In genomic region chr17:35795871-35796265, GRCh38 we compare ENCODE assay signal across 9 cellular contexts. TPM values are rescaled to one million over a fixed set of nuclear protein-coding genes. Genes with fewer than 3 reads are reported as not detected.
DNase-seq lines count a peak whose midpoint lies in the region; ATAC-seq and TF ChIP-seq lines count a peak whose summit lies in the region.
"Had no signal": no experiment of that assay in that cellular context is flagged by ENCODE, and none has a peak within 500 bp of the region (broad histone marks: within the 10 kb centered on the region; RNA-seq: fewer than 3 reads in every experiment).

No MANE protein-coding gene starts in this region.

- no peak overlapping the region for H3K27ac Mint-ChIP-seq in mesothelial cell of epicardium

- H3K36me3 ChIP-seq in heart left ventricle (no peaks in the 10 kb centered on the region), mammary epithelial cell (ENCODE audit: insufficient read depth, low read length) (no peaks in the 10 kb centered on the region), upper lobe of right lung (no peaks in the 10 kb centered on the region)

- H3K4me1 ChIP-seq in heart left ventricle = peaks cover 0 to 34% (median 22%) of the 10 kb centered on the region in 12 donors
- H3K4me1 ChIP-seq in mammary epithelial cell (ENCODE audit: insufficient read depth, low read length) = peaks cover 41% of the 10 kb centered on the region
- H3K4me1 ChIP-seq in upper lobe of right lung = peaks cover 29% of the 10 kb centered on the region

- H3K27me3 ChIP-seq in heart left ventricle (peaks cover 0 to 37% (median 7%) of the 10 kb centered on the region in 9 donors), mammary epithelial cell (ENCODE audit: insufficient read depth, low read length) (no peaks in the 10 kb centered on the region), upper lobe of right lung (peaks cover 11% of the 10 kb centered on the region)

- H3K36me3 Mint-ChIP-seq in mesothelial cell of epicardium = no peaks in the 10 kb centered on the region

- ATAC-seq in heart left ventricle (no peak), upper lobe of right lung (no peak), HG02798 (IDR thresholded peaks at IDR 0.05; ENCODE audit: poor library complexity, unreplicated experiment) (no peak)

- no peaks in the 10 kb centered on the region for H3K9me3 Mint-ChIP-seq in mesothelial cell of epicardium

- H2AFZ ChIP-seq in mammary epithelial cell (ENCODE audit: low read depth, low read length) = peak overlapping the region; percentile 91

- H3K9ac ChIP-seq in mammary epithelial cell (ENCODE audit: insufficient read depth, low read length) = peak overlapping the region; percentile 42

- TF ChIP-seq CTCF in heart left ventricle (IDR thresholded peaks at IDR 0.05) (no peak), mammary epithelial cell (conservative IDR thresholded peaks at IDR 0.05 in 1 of 2, IDR thresholded peaks at IDR 0.05 in 1 of 2; ENCODE audit: extremely low read depth in 1 of 2, insufficient read depth in 1 of 2, low read depth in 1 of 2, low read length in 2 of 2) (no peak), mesothelial cell of epicardium (IDR thresholded peaks at IDR 0.05; ENCODE audit: unreplicated experiment) (no peak), upper lobe of right lung (IDR thresholded peaks at IDR 0.05) (no peak)

- CTCF ChIA-PET in mammary epithelial cell (lab: Charles Lee; ENCODE audit: low non-redundant PET) = interaction anchor here (0.5 kb wide), 1 partner anchor 32 kb away, joined by 3 read pairs; no protein-coding TSS in a partner anchor

- peak overlapping the region; percentile 59 for H3K4me3 Mint-ChIP-seq in mesothelial cell of epicardium

- in situ Hi-C loops in mammary epithelial cell (cut with MboI; ENCODE audit: low sequenced_read_pairs in 2 of 2) = no loop called here

- H3K4me3 ChIP-seq in heart left ventricle (peak overlapping the region in 11 of 12 donors; percentile 55 to 75 (median 63)), mammary epithelial cell (replicated peaks in 1 of 3; ENCODE audit: insufficient read depth in 1 of 3, low read depth in 2 of 3, low read length in 3 of 3) (peak overlapping the region; percentile 63 to 97 (median 95)), upper lobe of right lung (peak overlapping the region; percentile 64)

- BruUV-seq in mammary epithelial cell (replicated peaks; lab: Mats Ljungman, UMichigan) = TSS peak; percentile 71

- no peak for DNase-seq in heart left ventricle
- no peak for DNase-seq in cardiac septum (ENCODE audit: low spot score)
- DNase-seq in mammary epithelial cell = no peak
- no peak for DNase-seq in mesothelial cell of epicardium (ENCODE audit: low spot score in 2 of 2, unreplicated experiment in 2 of 2)
- DNase-seq in upper lobe of right lung = no peak
- no peak for DNase-seq in NK-92 treated with Interleukin-12 subunit alpha and Interleukin-12 subunit beta, amount 100 ng/mL, for 24 hours (lab: John Stamatoyannopoulos, UW)
- no peak for DNase-seq in NCI-H1105 treated with DMSO at 0.1 percent for 48 hours (lab: John Stamatoyannopoulos, UW)

- H3K27me3 Mint-ChIP-seq in mesothelial cell of epicardium (ENCODE audit: low read depth) = peaks cover 64% of the 10 kb centered on the region

- intact Hi-C loops in heart left ventricle (cut with DNase I) = no loop called here
- intact Hi-C loops in cardiac septum (cut with DNase I) = no loop called here
- intact Hi-C loops in mammary epithelial cell (cut with micrococcal nuclease) = loop anchor here (2.0 kb wide), 1 partner anchor 17 kb away; no protein-coding TSS in a partner anchor
- intact Hi-C loops in upper lobe of right lung (cut with DNase I) = no loop called here

- H3K79me2 ChIP-seq in mammary epithelial cell (ENCODE audit: insufficient read depth, low read length) = peaks cover 52% of the 10 kb centered on the region

- H3K4me2 ChIP-seq in mammary epithelial cell (ENCODE audit: insufficient read depth, low read depth, low read length) = peak overlapping the region; percentile 75

- dilution Hi-C loops in mammary epithelial cell (cut with HindIII; ENCODE audit: low sequenced_read_pairs) = no loop called here

- H4K20me1 ChIP-seq in mammary epithelial cell (ENCODE audit: insufficient read depth, low read length) = no peaks in the 10 kb centered on the region

- peaks cover 12% of the 10 kb centered on the region for H3K4me1 Mint-ChIP-seq in mesothelial cell of epicardium

- H3K9me3 ChIP-seq in heart left ventricle (peaks cover 0 to 7% (median 0%) of the 10 kb centered on the region in 12 donors), mammary epithelial cell (replicated peaks; ENCODE audit: insufficient read depth, low read length) (no peaks in the 10 kb centered on the region), upper lobe of right lung (no peaks in the 10 kb centered on the region)

- TF ChIP-seq POLR2A in heart left ventricle (IDR thresholded peaks at IDR 0.05) = no peak

- 38 to 49% (median 40%) methylated on average over 7 to 8 of the region's 8 CpGs for WGBS in heart left ventricle, 4 donors
- 47% methylated on average over 8 of the region's 8 CpGs for WGBS in mammary epithelial cell (ENCODE audit: low coverage, missing lambda C conversion rate)

- H3K27ac ChIP-seq in heart left ventricle = peak overlapping the region in 2 of 12 donors; percentile 38 to 71
- H3K27ac ChIP-seq in mammary epithelial cell (ENCODE audit: insufficient read depth, low read depth, low read length) = peak overlapping the region; percentile 51
- peak overlapping the region; percentile 74 for H3K27ac ChIP-seq in upper lobe of right lung

RNA-seq across cellular contexts. Expression of gene MMP28, which starts 0.4 kb away (rescaled TPM):
- 10 to 100 TPM in 1 of 9 donors, 1 to 10 TPM in 7, under 1 TPM in 1; 0.83 to 10.2 (median 2.2) TPM for total RNA-seq in heart left ventricle
- 1 to 10 TPM; 3.4 to 4.4 TPM for polyA plus RNA-seq in heart left ventricle
- total RNA-seq in cardiac septum = 1.2 TPM
- 10 to 100 TPM; 64.0 to 83.9 TPM for total RNA-seq in mammary epithelial cell
- polyA plus RNA-seq in mammary epithelial cell = 51.7 TPM
- polyA minus RNA-seq in mammary epithelial cell = 64.9 TPM
- 0.34 to 0.86 TPM in 2 of 3 replicates, not detected in the other for total RNA-seq in mesothelial cell of epicardium
- 55.6 TPM for total RNA-seq in upper lobe of right lung
- total RNA-seq: RPMI7951 had no signal

RNA-seq across cellular contexts. Expression of gene TAF15, which starts 13.4 kb away (rescaled TPM):
- total RNA-seq in heart left ventricle = 100 to 1,000 TPM in 6 of 9 donors, 10 to 100 TPM in 3; 30.1 to 151 (median 121) TPM
- 10 to 100 TPM; 83.0 to 95.0 TPM for polyA plus RNA-seq in heart left ventricle
- total RNA-seq in cardiac septum = 140 TPM
- 100 to 1,000 TPM in 1 of 2 donors, 10 to 100 TPM in 1; 67.2 to 270 TPM for total RNA-seq in mammary epithelial cell
- polyA plus RNA-seq in mammary epithelial cell = 26.0 TPM
- polyA minus RNA-seq in mammary epithelial cell = 170 TPM
- total RNA-seq in mesothelial cell of epicardium = 218 to 235 TPM (median 225 TPM) in 3 replicates
- total RNA-seq in upper lobe of right lung = 142 TPM

RNA-seq across cellular contexts. Expression of gene C17orf50, which starts 35.2 kb away (rescaled TPM):
- total RNA-seq in heart left ventricle (not detected), cardiac septum (not detected), mammary epithelial cell (not detected), mesothelial cell of epicardium (not detected in 3 replicates), upper lobe of right lung (not detected)
- polyA plus RNA-seq in heart left ventricle (under 1 TPM in 1 of 2 donors, not detected in 1; 0.19 TPM), mammary epithelial cell (not detected)
- not detected for polyA minus RNA-seq in mammary epithelial cell
- total RNA-seq: RPMI7951 had no signal

RNA-seq across cellular contexts. Expression of gene GAS2L2, which starts 42.8 kb away (rescaled TPM):
- total RNA-seq in heart left ventricle (under 1 TPM in 4 of 9 donors, not detected in 5; 0.10 to 0.28 (median 0.12) TPM), cardiac septum (0.08 TPM), mammary epithelial cell (under 1 TPM in 1 of 2 donors, not detected in 1; 0.24 TPM), mesothelial cell of epicardium (0.09 to 0.20 TPM (median 0.11 TPM) in 3 replicates), upper lobe of right lung (not detected)
- polyA plus RNA-seq in heart left ventricle (under 1 TPM in 1 of 2 donors, not detected in 1; 0.06 TPM), mammary epithelial cell (0.07 TPM)
- 0.31 TPM for polyA minus RNA-seq in mammary epithelial cell
- total RNA-seq: RPMI7951 had no signal
